In the genomic region with DNA sequence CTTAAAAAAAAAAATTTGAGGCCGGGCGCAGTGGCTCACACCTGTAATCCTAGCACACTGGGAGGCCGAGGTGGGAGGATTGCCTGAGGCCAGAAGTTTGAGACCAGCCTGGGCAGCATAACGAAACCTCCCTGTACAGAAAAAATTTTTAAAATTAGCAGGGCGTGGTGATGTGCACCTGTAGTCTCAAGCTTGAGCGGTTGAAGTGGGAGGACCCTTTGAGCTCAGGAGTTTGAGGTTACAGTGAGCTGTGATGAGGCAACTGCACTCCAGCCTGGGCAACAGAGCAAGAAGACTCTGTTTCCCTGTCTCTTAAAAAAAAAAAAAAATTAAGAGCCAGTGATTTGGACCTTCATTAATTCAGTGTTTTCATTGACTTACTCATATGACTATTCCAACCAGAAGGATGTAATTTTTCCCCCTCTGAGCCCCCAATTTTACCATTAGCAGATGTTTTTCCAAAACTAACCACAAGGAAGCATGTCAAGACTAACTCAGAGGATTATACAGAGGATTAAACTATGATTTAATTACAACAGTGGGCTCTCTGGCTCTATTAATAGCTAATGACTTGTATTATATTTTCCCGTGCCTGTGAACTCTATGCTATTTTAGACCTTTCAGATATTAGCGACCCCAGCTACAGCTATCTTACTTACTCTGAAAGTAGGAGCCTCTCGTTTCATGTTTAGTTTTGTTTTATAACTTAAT, we compare ENCODE assay signal across 11 cellular contexts.
DNase-seq lines count a peak whose midpoint lies in the region; ATAC-seq and TF ChIP-seq lines count a peak whose summit lies in the region.
"Had no signal": no experiment of that assay in that cellular context is flagged by ENCODE, and none has a peak within 500 bp of the region (broad histone marks: within the 10 kb centered on the region; RNA-seq: fewer than 3 reads in every experiment).

No MANE protein-coding gene starts in this region.

- H3K27ac Mint-ChIP-seq in stimulated activated naive B cell treated with anti-CD40 and anti-IgM and Interleukin-4, amounts not matched to agents 10 μg/mL and 1 μg/mL and 100 μg/mL, for 72 hours, result peak overlapping the region; percentile 62
- H3K27ac Mint-ChIP-seq in activated T-helper 2 cell treated with anti-CD3 and anti-CD28 coated beads, Interferon-gamma antibody, Interleukin-2, Interleukin-4, amounts not matched to agents 10 μg/mL and 5 μg/mL and 100 μg/mL, durations not matched to agents 14 hours and 24 hours and 36 hours, result no peak overlapping the region

- H3K9me3 ChIP-seq in heart left ventricle (no peaks in the 10 kb centered on the region), thyroid gland (no peaks in the 10 kb centered on the region)
- H3K9me3 ChIP-seq: body of pancreas had no signal

- H3K4me1 ChIP-seq in heart left ventricle, result peaks cover 12 to 91% (median 69%) of the 10 kb centered on the region in 12 donors
- H3K4me1 ChIP-seq in thyroid gland, result peaks cover 64 to 68% of the 10 kb centered on the region in 2 donors

- 71 to 80% (median 76%) methylated on average over 9 of the region's 9 CpGs for WGBS in heart left ventricle, 4 donors
- 85% methylated on average over 9 of the region's 9 CpGs for WGBS in thyroid gland, 2 donors

- H3K9me3 Mint-ChIP-seq in stimulated activated naive B cell treated with anti-CD40 and anti-IgM and Interleukin-4, amounts not matched to agents 10 μg/mL and 1 μg/mL and 100 μg/mL, for 72 hours, result no peaks in the 10 kb centered on the region
- no peaks in the 10 kb centered on the region for H3K9me3 Mint-ChIP-seq in activated T-helper 2 cell treated with anti-CD3 and anti-CD28 coated beads, Interferon-gamma antibody, Interleukin-2, Interleukin-4, amounts not matched to agents 10 μg/mL and 5 μg/mL and 100 μg/mL, durations not matched to agents 14 hours and 24 hours and 36 hours

- no peak overlapping the region for H3K4me3 Mint-ChIP-seq in stimulated activated naive B cell treated with anti-CD40 and anti-IgM and Interleukin-4, amounts not matched to agents 10 μg/mL and 1 μg/mL and 100 μg/mL, for 72 hours
- no peak overlapping the region for H3K4me3 Mint-ChIP-seq in activated T-helper 2 cell treated with anti-CD3 and anti-CD28 coated beads, Interferon-gamma antibody, Interleukin-2, Interleukin-4, amounts not matched to agents 10 μg/mL and 5 μg/mL and 100 μg/mL, durations not matched to agents 14 hours and 24 hours and 36 hours (ENCODE audit: low read depth)

- H3K4me3 ChIP-seq in heart left ventricle, result no peak overlapping the region
- H3K4me3 ChIP-seq in thyroid gland (replicated peaks in 1 of 3), result no peak overlapping the region
- H3K4me3 ChIP-seq: body of pancreas had no signal

- no peak for TF ChIP-seq POLR2A in heart left ventricle (IDR thresholded peaks at IDR 0.05)
- TF ChIP-seq POLR2A in thyroid gland (IDR thresholded peaks at IDR 0.05), result no peak

- no peaks in the 10 kb centered on the region for H3K27me3 Mint-ChIP-seq in stimulated activated naive B cell treated with anti-CD40 and anti-IgM and Interleukin-4, amounts not matched to agents 10 μg/mL and 1 μg/mL and 100 μg/mL, for 72 hours
- H3K27me3 Mint-ChIP-seq in activated T-helper 2 cell treated with anti-CD3 and anti-CD28 coated beads, Interferon-gamma antibody, Interleukin-2, Interleukin-4, amounts not matched to agents 10 μg/mL and 5 μg/mL and 100 μg/mL, durations not matched to agents 14 hours and 24 hours and 36 hours (ENCODE audit: low read depth), result no peaks in the 10 kb centered on the region

- peak overlapping the region; percentile 23 to 72 (median 50) for H3K27ac ChIP-seq in heart left ventricle
- no peak overlapping the region for H3K27ac ChIP-seq in thyroid gland
- no peak overlapping the region for H3K27ac ChIP-seq in caudate nucleus (ENCODE audit: low read depth, low read length)
- H3K27ac ChIP-seq: body of pancreas had no signal

- intact Hi-C loops in heart left ventricle (cut with DNase I) (loop anchor here in 2 of 10 donors (5.0 kb wide), 2 partner anchors 35 to 75 kb away; partner anchors contain the start of gene ARID1B (in 1 of the 2)), cardiac septum (cut with DNase I) (loop anchor here (5.0 kb wide), 1 partner anchor 65 kb away; no protein-coding TSS in a partner anchor), thyroid gland (cut with DNase I) (no loop called here)
- intact Hi-C loops in activated T-helper 2 cell treated with anti-CD3 and anti-CD28 coated beads, Interferon-gamma antibody, Interleukin-2, Interleukin-4, amounts not matched to agents 10 μg/mL and 5 μg/mL and 100 μg/mL, durations not matched to agents 14 hours and 24 hours and 36 hours (cut with micrococcal nuclease), result loop anchor here (10.0 kb wide), 1 partner anchor 252 kb away; no protein-coding TSS in a partner anchor

- H3K4me1 Mint-ChIP-seq in stimulated activated naive B cell treated with anti-CD40 and anti-IgM and Interleukin-4, amounts not matched to agents 10 μg/mL and 1 μg/mL and 100 μg/mL, for 72 hours, result peaks cover 53 to 95% of the 10 kb centered on the region in 2 donors
- peaks cover 35% of the 10 kb centered on the region for H3K4me1 Mint-ChIP-seq in activated T-helper 2 cell treated with anti-CD3 and anti-CD28 coated beads, Interferon-gamma antibody, Interleukin-2, Interleukin-4, amounts not matched to agents 10 μg/mL and 5 μg/mL and 100 μg/mL, durations not matched to agents 14 hours and 24 hours and 36 hours (ENCODE audit: low read depth)

- TF ChIP-seq CTCF in heart left ventricle (IDR thresholded peaks at IDR 0.05) (no peak), thyroid gland (IDR thresholded peaks at IDR 0.05) (no peak)

- DNase-seq in heart left ventricle (no peak), cardiac septum (ENCODE audit: low spot score) (no peak), NCI-H82 treated with DMSO at 0.1 percent for 48 hours (lab: John Stamatoyannopoulos, UW; ENCODE audit: unreplicated experiment) (peak; percentile 75), thyroid gland (no peak), caudate nucleus (lab: John Stamatoyannopoulos, UW) (no peak)
- peak; percentile 15 for DNase-seq in stimulated activated naive B cell treated with anti-CD40 and anti-IgM and Interleukin-4, amounts not matched to agents 10 μg/mL and 1 μg/mL and 100 μg/mL, for 72 hours
- DNase-seq in activated T-helper 2 cell treated with anti-CD3 and anti-CD28 coated beads, Interferon-gamma antibody, Interleukin-2, Interleukin-4, amounts not matched to agents 10 μg/mL and 5 μg/mL and 100 μg/mL, durations not matched to agents 14 hours and 24 hours and 36 hours (ENCODE audit: low spot score), result no peak
- DNase-seq: activated CD4-positive, CD25-positive, alpha-beta regulatory T cell; body of pancreas; NCI-H1105 had no signal

- ATAC-seq in heart left ventricle, result peak in 2 of 4 donors; percentile 24 to 25
- peak; percentile 46 for ATAC-seq in HG02973 (IDR thresholded peaks at IDR 0.05; ENCODE audit: unreplicated experiment)
- ATAC-seq in stimulated activated naive B cell treated with anti-CD40 and anti-IgM and Interleukin-4, amounts not matched to agents 10 μg/mL and 1 μg/mL and 100 μg/mL, for 72 hours (replicated peaks), result peak; percentile 79 to 86
- ATAC-seq: body of pancreas had no signal

- no peaks in the 10 kb centered on the region for H3K27me3 ChIP-seq in heart left ventricle
- no peaks in the 10 kb centered on the region for H3K27me3 ChIP-seq in thyroid gland
- H3K27me3 ChIP-seq: body of pancreas had no signal

- H3K36me3 Mint-ChIP-seq in stimulated activated naive B cell treated with anti-CD40 and anti-IgM and Interleukin-4, amounts not matched to agents 10 μg/mL and 1 μg/mL and 100 μg/mL, for 72 hours, result peaks cover 5 to 9% of the 10 kb centered on the region in 2 donors
- peaks cover 3% of the 10 kb centered on the region for H3K36me3 Mint-ChIP-seq in activated T-helper 2 cell treated with anti-CD3 and anti-CD28 coated beads, Interferon-gamma antibody, Interleukin-2, Interleukin-4, amounts not matched to agents 10 μg/mL and 5 μg/mL and 100 μg/mL, durations not matched to agents 14 hours and 24 hours and 36 hours (ENCODE audit: low read depth)

- H3K36me3 ChIP-seq in heart left ventricle, result no peaks in the 10 kb centered on the region
- no peaks in the 10 kb centered on the region for H3K36me3 ChIP-seq in thyroid gland

Comparison
In these comparisons a context has a peak if more than half of its experiments do, and no peak if none do; other contexts are left out.
1. DNase-seq: peak in NCI-H82 treated with DMSO at 0.1 percent for 48 hours (single experiment) and stimulated activated naive B cell treated with anti-CD40 and anti-IgM and Interleukin-4, amounts not matched to agents 10 μg/mL and 1 μg/mL and 100 μg/mL, for 72 hours (single experiment); none in heart left ventricle (0 of 5), cardiac septum (single experiment), activated T-helper 2 cell treated with anti-CD3 and anti-CD28 coated beads, Interferon-gamma antibody, Interleukin-2, Interleukin-4, amounts not matched to agents 10 μg/mL and 5 μg/mL and 100 μg/mL, durations not matched to agents 14 hours and 24 hours and 36 hours (single experiment), thyroid gland (0 of 2) and caudate nucleus (0 of 61).
2. H3K27ac ChIP-seq: peak in heart left ventricle (12 of 12); none in thyroid gland (0 of 3) and caudate nucleus (single experiment).